In genomic region chr5:126377444-126377843, GRCh38 we compare ENCODE assay signal across 19 cellular contexts. TPM values are rescaled to one million over a fixed set of nuclear protein-coding genes. Genes with fewer than 3 reads are reported as not detected.
DNase-seq lines count a peak whose midpoint lies in the region; ATAC-seq, FAIRE-seq and TF ChIP-seq lines count a peak whose summit lies in the region.
"Had no signal": no experiment of that assay in that cellular context is flagged by ENCODE, and none has a peak within 500 bp of the region (broad histone marks: within the 10 kb centered on the region; RNA-seq: fewer than 3 reads in every experiment).

No MANE protein-coding gene starts in this region.

- no peak for DNase-seq in HTR-8/SVneo (ENCODE audit: insufficient read length, low spot score)
- DNase-seq in astrocyte of the hippocampus (ENCODE audit: low read depth, low spot score): peak; percentile 38
- no peak for DNase-seq in mesothelial cell of epicardium (ENCODE audit: low spot score in 2 of 2, unreplicated experiment in 2 of 2)
- DNase-seq in GM12892 (ENCODE audit: insufficient read length): no peak
- DNase-seq in stimulated activated naive CD4-positive, alpha-beta T cell (lab: John Stamatoyannopoulos, UW): no peak
- no peak for DNase-seq in activated CD4-positive, alpha-beta memory T cell treated with anti-CD3 and anti-CD28 coated beads, Interleukin-2, amount 10 ng/mL, durations not matched to agents 7 days and 5 days
- DNase-seq: Caco-2; CD4-positive, alpha-beta T cell; DMS153; H9; Kasumi-1; MM.1S; NCI-H1105; NCI-H2081; NK-92 treated with Interleukin-12 subunit alpha and Interleukin-12 subunit beta, amount 100 ng/mL, for 24 hours; Peyer's patch had no signal

- no peak for TF ChIP-seq POLR2A in GM12892 (IDR thresholded peaks at IDR 0.05; ENCODE audit: low read depth, low read length)

- no peak for TF ChIP-seq CTCF in mesothelial cell of epicardium (IDR thresholded peaks at IDR 0.05; ENCODE audit: unreplicated experiment)

- FAIRE-seq in HTR-8/SVneo (lab: Jason Lieb, UNC) (peak; percentile 93), GM12892 (lab: Jason Lieb, UNC) (no peak)

- no peaks in the 10 kb centered on the region for H3K36me3 ChIP-seq in ACC112 (ENCODE audit: insufficient read depth, low read length)

- H3K79me2 ChIP-seq in ACC112 (ENCODE audit: control insufficient read depth, insufficient read depth, low read length, unreplicated experiment): no peaks in the 10 kb centered on the region

- peaks cover 14% of the 10 kb centered on the region for H3K4me1 ChIP-seq in ACC112 (ENCODE audit: control insufficient read depth, insufficient read depth, low read length, unreplicated experiment)
- H3K4me1 ChIP-seq: Caco-2, Peyer's patch had no signal

- no peak overlapping the region for H3K4me3 Mint-ChIP-seq in mesothelial cell of epicardium
- H3K4me3 Mint-ChIP-seq in activated CD4-positive, alpha-beta memory T cell treated with anti-CD3 and anti-CD28 coated beads, Interleukin-2, amount 10 ng/mL, durations not matched to agents 7 days and 5 days: no peak overlapping the region
- H3K4me3 Mint-ChIP-seq: CD4-positive, alpha-beta T cell; H9 had no signal

- POLR2A ChIA-PET in activated CD4-positive, alpha-beta memory T cell treated with anti-CD3 and anti-CD28 coated beads, Interleukin-2, amount 10 ng/mL, durations not matched to agents 7 days and 5 days (lab: Charles Lee): interaction anchor here (1.3 kb wide), 1 partner anchor 46 kb away, joined by 4 read pairs; the partner anchor contains the start of gene GRAMD2B

- peaks cover 11% of the 10 kb centered on the region for H3K4me1 Mint-ChIP-seq in mesothelial cell of epicardium
- peaks cover 16% of the 10 kb centered on the region for H3K4me1 Mint-ChIP-seq in activated CD4-positive, alpha-beta memory T cell treated with anti-CD3 and anti-CD28 coated beads, Interleukin-2, amount 10 ng/mL, durations not matched to agents 7 days and 5 days

- H3K27me3 Mint-ChIP-seq in mesothelial cell of epicardium (ENCODE audit: low read depth): no peaks in the 10 kb centered on the region
- no peaks in the 10 kb centered on the region for H3K27me3 Mint-ChIP-seq in activated CD4-positive, alpha-beta memory T cell treated with anti-CD3 and anti-CD28 coated beads, Interleukin-2, amount 10 ng/mL, durations not matched to agents 7 days and 5 days
- H3K27me3 Mint-ChIP-seq: CD4-positive, alpha-beta T cell had no signal

- no peak overlapping the region for H3K4me3 ChIP-seq in ACC112 (ENCODE audit: low read depth, low read length)
- H3K4me3 ChIP-seq: Peyer's patch had no signal

- no peaks in the 10 kb centered on the region for H3K27me3 ChIP-seq in ACC112 (ENCODE audit: insufficient read depth, low read length)
- H3K27me3 ChIP-seq: Peyer's patch had no signal

- peaks cover 3% of the 10 kb centered on the region for H3K36me3 Mint-ChIP-seq in mesothelial cell of epicardium
- H3K36me3 Mint-ChIP-seq in activated CD4-positive, alpha-beta memory T cell treated with anti-CD3 and anti-CD28 coated beads, Interleukin-2, amount 10 ng/mL, durations not matched to agents 7 days and 5 days (ENCODE audit: low read depth): no peaks in the 10 kb centered on the region

- H3K27ac Mint-ChIP-seq in mesothelial cell of epicardium: peak overlapping the region; percentile 55
- no peak overlapping the region for H3K27ac Mint-ChIP-seq in activated CD4-positive, alpha-beta memory T cell treated with anti-CD3 and anti-CD28 coated beads, Interleukin-2, amount 10 ng/mL, durations not matched to agents 7 days and 5 days
- H3K27ac Mint-ChIP-seq: CD4-positive, alpha-beta T cell; H9 had no signal

- no peak overlapping the region for H3K27ac ChIP-seq in ACC112 (ENCODE audit: low read depth, low read length)
- H3K27ac ChIP-seq: Peyer's patch had no signal

- no peak for ATAC-seq in HG02798 (IDR thresholded peaks at IDR 0.05; ENCODE audit: poor library complexity, unreplicated experiment)

- H3K9me3 Mint-ChIP-seq in mesothelial cell of epicardium: peaks cover 29% of the 10 kb centered on the region
- peaks cover 6% of the 10 kb centered on the region for H3K9me3 Mint-ChIP-seq in activated CD4-positive, alpha-beta memory T cell treated with anti-CD3 and anti-CD28 coated beads, Interleukin-2, amount 10 ng/mL, durations not matched to agents 7 days and 5 days

- CTCF ChIA-PET in activated CD4-positive, alpha-beta memory T cell treated with anti-CD3 and anti-CD28 coated beads, Interleukin-2, amount 10 ng/mL, durations not matched to agents 7 days and 5 days (lab: Charles Lee): no interaction called here

- H2AFZ ChIP-seq in ACC112 (ENCODE audit: low read length, unreplicated experiment): peak overlapping the region; percentile 50

RNA-seq across cellular contexts. Expression of gene GRAMD2B, which starts 45.8 kb away (rescaled TPM):
- total RNA-seq in mesothelial cell of epicardium: 12.0 to 15.0 TPM (median 14.0 TPM) in 3 replicates
- 5.2 TPM for polyA plus RNA-seq in GM12892 (2012; ENCODE audit: missing spikeins)
- 1 to 10 TPM; 4.6 to 5.0 TPM for total RNA-seq in activated CD4-positive, alpha-beta memory T cell treated with anti-CD3 and anti-CD28 coated beads, Interleukin-2, amount 10 ng/mL, durations not matched to agents 7 days and 5 days
- total RNA-seq: NCI-H460 had no signal
